In genomic region chr19:10936661-10937084, GRCh38 we compare ENCODE assay signal across 8 cellular contexts. TPM values are rescaled to one million over a fixed set of nuclear protein-coding genes. Genes with fewer than 3 reads are reported as not detected.
DNase-seq lines count a peak whose midpoint lies in the region; ATAC-seq and TF ChIP-seq lines count a peak whose summit lies in the region.

No MANE protein-coding gene starts in this region.

- no peak overlapping the region for H2AFZ ChIP-seq in HCT116 (ENCODE audit: low read depth, low read length, poor library complexity, severe bottlenecking)
- peak overlapping the region; percentile 82 for H2AFZ ChIP-seq in neural cell (ENCODE audit: low read depth, low read length)

- no peak overlapping the region for H3K4me3 Mint-ChIP-seq in CD8-positive, alpha-beta T cell
- H3K4me3 Mint-ChIP-seq in activated CD4-positive, alpha-beta T cell treated with anti-CD3 and anti-CD28 coated beads, Interleukin-2, amount 10 ng/mL, durations not matched to agents 7 days and 5 days, result no peak overlapping the region

- BruUV-seq in HCT116 (replicated peaks; lab: Mats Ljungman, UMichigan), result no TSS peak

- H3K4me1 ChIP-seq in CD8-positive, alpha-beta T cell (ENCODE audit: insufficient read depth, low read length), result no peaks in the 10 kb centered on the region
- peaks cover 18 to 40% of the 10 kb centered on the region in 2 experiments for H3K4me1 ChIP-seq in HCT116 (ENCODE audit: control insufficient read depth in 1 of 2, insufficient read depth in 2 of 2, low read length in 2 of 2)

- no peaks in the 10 kb centered on the region for H3K27me3 Mint-ChIP-seq in CD8-positive, alpha-beta T cell (ENCODE audit: low read depth)
- H3K27me3 Mint-ChIP-seq in activated CD4-positive, alpha-beta T cell treated with anti-CD3 and anti-CD28 coated beads, Interleukin-2, amount 10 ng/mL, durations not matched to agents 7 days and 5 days, result no peaks in the 10 kb centered on the region

- TF ChIP-seq RAD21 in HCT116 (IDR thresholded peaks at IDR 0.05; ENCODE audit: low read depth), result peak; percentile 85
- peak; percentile 85 for TF ChIP-seq RAD21 in neural cell (conservative IDR thresholded peaks at IDR 0.05)

- H3K9me3 Mint-ChIP-seq in CD8-positive, alpha-beta T cell, result no peaks in the 10 kb centered on the region
- H3K9me3 Mint-ChIP-seq in activated CD4-positive, alpha-beta T cell treated with anti-CD3 and anti-CD28 coated beads, Interleukin-2, amount 10 ng/mL, durations not matched to agents 7 days and 5 days, result no peaks in the 10 kb centered on the region

- DNase-seq in CD8-positive, alpha-beta T cell, result peak in 3 of 7 experiments; percentile 33 to 50 (median 36)
- peak; percentile 74 for DNase-seq in HCT116 (ENCODE audit: low read depth, low spot score)
- peak; percentile 62 for DNase-seq in NCI-H460 (ENCODE audit: extremely low read depth, low read depth)
- DNase-seq in activated CD4-positive, alpha-beta T cell treated with anti-CD3 and anti-CD28 coated beads, Interleukin-2, amount 10 ng/mL, durations not matched to agents 7 days and 5 days, result peak; percentile 52
- DNase-seq in fibroblast of the aortic adventitia (ENCODE audit: low read depth), result peak; percentile 89
- no peak for DNase-seq in posterior vena cava (ENCODE audit: low spot score)

- H3K27ac ChIP-seq in CD8-positive, alpha-beta T cell (ENCODE audit: low read depth, low read length), result no peak overlapping the region
- H3K27ac ChIP-seq in HCT116 (ENCODE audit: low read depth, low read length) (no peak overlapping the region), neural cell (ENCODE audit: low read length) (peak overlapping the region; percentile 67)

- H3K79me2 ChIP-seq in HCT116 (ENCODE audit: insufficient read depth, low read length), result peaks cover 8% of the 10 kb centered on the region; the same call in 1 of the 2 replicates
- no peaks in the 10 kb centered on the region for H3K79me2 ChIP-seq in neural cell (replicated peaks; ENCODE audit: insufficient read depth, low read length)

- intact Hi-C loops in CD8-positive, alpha-beta T cell (cut with DNase I, micrococcal nuclease), result loop anchor here in 1 of 2 experiments (2.0 kb wide), 1 partner anchor 194 kb away; no protein-coding TSS in a partner anchor
- intact Hi-C loops in HCT116 (cut with micrococcal nuclease), result loop anchor here (5.0 kb wide), 4 partner anchors 101 to 266 kb away; no protein-coding TSS in a partner anchor
- intact Hi-C loops in posterior vena cava (cut with DNase I), result no loop called here

- H3K9ac ChIP-seq in HCT116 (ENCODE audit: low read length), result no peak overlapping the region
- H3K9ac ChIP-seq in neural cell (ENCODE audit: low read length), result peak overlapping the region; percentile 59

- no peaks in the 10 kb centered on the region for H3F3A ChIP-seq in neural cell (ENCODE audit: insufficient read depth, low read length, poor library complexity, severe bottlenecking)

- H3K9me2 ChIP-seq in HCT116 (ENCODE audit: insufficient read depth) (no peaks in the 10 kb centered on the region), neural cell (ENCODE audit: insufficient read depth, low read length) (no peaks in the 10 kb centered on the region)

- H3K4me2 ChIP-seq in HCT116 (ENCODE audit: low read length), result peak overlapping the region; percentile 40
- H3K4me2 ChIP-seq in neural cell (ENCODE audit: low read length), result no peak overlapping the region

- RAD21 ChIA-PET in HCT116 (lab: Charles Lee; ENCODE audit: low non-redundant PET in 1 of 2, low total read pairs in 2 of 2, uncharacterized antibody in 2 of 2, unreplicated experiment in 2 of 2), result interaction anchor here (0.6 to 1.3 kb wide), 4 partner anchors 84 to 181 kb away, joined by 3 to 5 read pairs (median 4); no protein-coding TSS in a partner anchor

- H4K20me1 ChIP-seq in HCT116 (ENCODE audit: insufficient read depth) (no peaks in the 10 kb centered on the region), neural cell (ENCODE audit: insufficient read depth) (no peaks in the 10 kb centered on the region)

- no peaks in the 10 kb centered on the region for H3K9me3 ChIP-seq in CD8-positive, alpha-beta T cell (ENCODE audit: low read length)
- no peaks in the 10 kb centered on the region for H3K9me3 ChIP-seq in HCT116 (ENCODE audit: control insufficient read depth in 1 of 2, insufficient read depth in 1 of 2, low read depth in 1 of 2, low read length in 2 of 2)
- no peaks in the 10 kb centered on the region for H3K9me3 ChIP-seq in neural cell (ENCODE audit: low read length)

- no peak overlapping the region for H3K27ac Mint-ChIP-seq in CD8-positive, alpha-beta T cell
- H3K27ac Mint-ChIP-seq in activated CD4-positive, alpha-beta T cell treated with anti-CD3 and anti-CD28 coated beads, Interleukin-2, amount 10 ng/mL, durations not matched to agents 7 days and 5 days, result no peak overlapping the region

- H3K36me3 ChIP-seq in CD8-positive, alpha-beta T cell (ENCODE audit: insufficient read depth, low read length), result no peaks in the 10 kb centered on the region
- no peaks in the 10 kb centered on the region for H3K36me3 ChIP-seq in HCT116 (ENCODE audit: control insufficient read depth in 1 of 2, insufficient read depth in 2 of 2, low read length in 2 of 2)
- no peaks in the 10 kb centered on the region for H3K36me3 ChIP-seq in neural cell (ENCODE audit: insufficient read depth, low read length)

- peak; percentile 17 for TF ChIP-seq EP300 in neural cell (conservative IDR thresholded peaks at IDR 0.05; ENCODE audit: poor library complexity, severe bottlenecking)

- TF ChIP-seq POLR2A in HCT116 (IDR thresholded peaks at IDR 0.05; ENCODE audit: borderline replicate concordance, extremely low read depth, insufficient read depth, insufficient read length), result no peak

- CTCF ChIA-PET in CD8-positive, alpha-beta T cell (lab: Charles Lee), result interaction anchor here (0.6 to 2.8 kb wide), 23 partner anchors 9 to 1684 kb away, joined by 3 to 8 read pairs (median 4); partner anchors contain the start of genes SMARCA4, TIMM29 and YIPF2
- CTCF ChIA-PET in HCT116 (lab: Charles Lee), result interaction anchor here (0.6 to 1.5 kb wide), 20 partner anchors 9 to 291 kb away, joined by 3 to 10 read pairs (median 3); partner anchors contain the start of genes CARM1, LDLR and SMARCA4
- CTCF ChIA-PET in activated CD4-positive, alpha-beta T cell treated with anti-CD3 and anti-CD28 coated beads, Interleukin-2, amount 10 ng/mL, durations not matched to agents 7 days and 5 days (lab: Charles Lee), result interaction anchor here (0.5 to 1.4 kb wide), 23 partner anchors 9 to 1056 kb away, joined by 3 to 7 read pairs (median 4); no protein-coding TSS in a partner anchor

- H3K4me1 Mint-ChIP-seq in CD8-positive, alpha-beta T cell (ENCODE audit: low read depth), result peaks cover 8% of the 10 kb centered on the region
- H3K4me1 Mint-ChIP-seq in activated CD4-positive, alpha-beta T cell treated with anti-CD3 and anti-CD28 coated beads, Interleukin-2, amount 10 ng/mL, durations not matched to agents 7 days and 5 days, result peaks cover 14% of the 10 kb centered on the region

- peaks cover 7% of the 10 kb centered on the region for H3K36me3 Mint-ChIP-seq in CD8-positive, alpha-beta T cell
- peaks cover 3% of the 10 kb centered on the region for H3K36me3 Mint-ChIP-seq in activated CD4-positive, alpha-beta T cell treated with anti-CD3 and anti-CD28 coated beads, Interleukin-2, amount 10 ng/mL, durations not matched to agents 7 days and 5 days (ENCODE audit: low read depth)

- H3K27me3 ChIP-seq in CD8-positive, alpha-beta T cell (ENCODE audit: insufficient read depth, low read length), result no peaks in the 10 kb centered on the region
- no peaks in the 10 kb centered on the region for H3K27me3 ChIP-seq in HCT116 (ENCODE audit: insufficient read depth, low read length)
- no peaks in the 10 kb centered on the region for H3K27me3 ChIP-seq in neural cell (ENCODE audit: insufficient read depth, low read depth, low read length)

- POLR2A ChIA-PET in CD8-positive, alpha-beta T cell (lab: Charles Lee), result interaction anchor here (0.7 to 1.0 kb wide), 4 partner anchors 11 to 71 kb away, joined by 3 to 4 read pairs (median 4); no protein-coding TSS in a partner anchor
- POLR2A ChIA-PET in HCT116 (lab: Charles Lee), result interaction anchor here (0.6 to 1.0 kb wide), 3 partner anchors 12 to 1856 kb away, joined by 3 to 5 read pairs (median 3); no protein-coding TSS in a partner anchor
- POLR2A ChIA-PET in activated CD4-positive, alpha-beta T cell treated with anti-CD3 and anti-CD28 coated beads, Interleukin-2, amount 10 ng/mL, durations not matched to agents 7 days and 5 days (lab: Charles Lee), result no interaction called here

- TF ChIP-seq CTCF in CD8-positive, alpha-beta T cell (IDR thresholded peaks at IDR 0.05), result peak; percentile 60
- TF ChIP-seq CTCF in HCT116 (IDR thresholded peaks at IDR 0.05 in 2 of 3, conservative IDR thresholded peaks at IDR 0.05 in 1 of 3; ENCODE audit: borderline replicate concordance in 1 of 3, insufficient read depth in 1 of 3, low read depth in 2 of 3, low read length in 2 of 3) (peak; percentile 46 to 71 (median 53); a peak in 4 of 6 replicates), fibroblast of the aortic adventitia (IDR thresholded peaks at IDR 0.05; ENCODE audit: insufficient read depth, low read length) (peak; percentile 71), neural cell (IDR thresholded peaks at IDR 0.05; ENCODE audit: poor library complexity, severe bottlenecking) (peak; percentile 89)

- no peak overlapping the region for H3K4me3 ChIP-seq in CD8-positive, alpha-beta T cell (ENCODE audit: low read depth, low read length)
- H3K4me3 ChIP-seq in HCT116 (replicated peaks in 1 of 2; ENCODE audit: low read depth in 1 of 2, low read length in 2 of 2) (no peak overlapping the region), fibroblast of the aortic adventitia (ENCODE audit: low read depth, low read length) (peak overlapping the region; percentile 13), neural cell (ENCODE audit: low read length) (peak overlapping the region; percentile 45)

- ATAC-seq in CD8-positive, alpha-beta T cell, result peak; percentile 79
- ATAC-seq in HCT116, result peak; percentile 67
- no peak for ATAC-seq in GM19395 (IDR thresholded peaks at IDR 0.05; ENCODE audit: unreplicated experiment)

RNA-seq across cellular contexts. Expression of gene TIMM29, which starts 8.1 kb away (rescaled TPM):
- 10 to 100 TPM; 27.9 TPM for total RNA-seq in CD8-positive, alpha-beta T cell
- total RNA-seq in HCT116 (2021; ENCODE audit: unreplicated experiment) (20.3 TPM), fibroblast of the aortic adventitia (ENCODE audit: low replicate concordance) (18.4 and 41.5 TPM in 2 replicates), posterior vena cava (10 to 100 TPM in 1 of 2 donors, 1 to 10 TPM in 1; 9.4 to 11.6 TPM)
- 10.6 and 12.6 TPM in 2 replicates for polyA plus RNA-seq in HCT116 (2012)
- total RNA-seq in NCI-H460 (2014; rRNA removed; shearing (Covaris generic)), result 16.5 and 16.6 TPM in 2 replicates
- 39.8 and 40.6 TPM in 2 replicates for polyA plus RNA-seq in NCI-H460 (2014; cell fraction: nucleus; rRNA removed)
- 10 to 100 TPM; 17.5 to 22.3 TPM for total RNA-seq in activated CD4-positive, alpha-beta T cell treated with anti-CD3 and anti-CD28 coated beads, Interleukin-2, amount 10 ng/mL, durations not matched to agents 7 days and 5 days
- polyA plus RNA-seq in neural cell, result 39.4 and 52.1 TPM in 2 replicates
- 57.6 and 69.1 TPM in 2 replicates for polyA minus RNA-seq in neural cell

RNA-seq across cellular contexts. Expression of gene YIPF2, which starts 8.2 kb away (rescaled TPM):
- 10 to 100 TPM; 25.9 to 27.6 TPM for total RNA-seq in CD8-positive, alpha-beta T cell
- total RNA-seq in HCT116 (2021; ENCODE audit: unreplicated experiment), result 44.7 TPM
- 53.2 and 67.3 TPM in 2 replicates for polyA plus RNA-seq in HCT116 (2012)
- 26.6 and 28.5 TPM in 2 replicates for total RNA-seq in NCI-H460 (2014; rRNA removed; shearing (Covaris generic))
- 48.4 and 50.7 TPM in 2 replicates for polyA plus RNA-seq in NCI-H460 (2014; cell fraction: nucleus; rRNA removed)
- 10 to 100 TPM; 19.9 to 23.3 TPM for total RNA-seq in activated CD4-positive, alpha-beta T cell treated with anti-CD3 and anti-CD28 coated beads, Interleukin-2, amount 10 ng/mL, durations not matched to agents 7 days and 5 days
- 68.7 and 89.1 TPM in 2 replicates for total RNA-seq in fibroblast of the aortic adventitia (ENCODE audit: low replicate concordance)
- polyA plus RNA-seq in neural cell, result 101 and 109 TPM in 2 replicates
- 39.2 and 48.0 TPM in 2 replicates for polyA minus RNA-seq in neural cell
- 10 to 100 TPM; 36.0 to 40.0 TPM for total RNA-seq in posterior vena cava

RNA-seq across cellular contexts. Expression of gene SMARCA4, which starts 24.2 kb away (rescaled TPM):
- total RNA-seq in CD8-positive, alpha-beta T cell, result 10 to 100 TPM; 73.5 to 76.2 TPM
- 116 TPM for total RNA-seq in HCT116 (2021; ENCODE audit: unreplicated experiment)
- polyA plus RNA-seq in HCT116 (2012), result 102 and 108 TPM in 2 replicates
- 52.7 and 53.4 TPM in 2 replicates for total RNA-seq in NCI-H460 (2014; rRNA removed; shearing (Covaris generic))
- 49.6 and 62.1 TPM in 2 replicates for polyA plus RNA-seq in NCI-H460 (2014; cell fraction: nucleus; rRNA removed)
- 100 to 1,000 TPM; 111 to 115 TPM for total RNA-seq in activated CD4-positive, alpha-beta T cell treated with anti-CD3 and anti-CD28 coated beads, Interleukin-2, amount 10 ng/mL, durations not matched to agents 7 days and 5 days
- total RNA-seq in fibroblast of the aortic adventitia (ENCODE audit: low replicate concordance), result 46.5 and 63.8 TPM in 2 replicates
- 97.3 and 116 TPM in 2 replicates for polyA plus RNA-seq in neural cell
- 238 and 245 TPM in 2 replicates for polyA minus RNA-seq in neural cell
- 10 to 100 TPM; 68.2 to 68.8 TPM for total RNA-seq in posterior vena cava

Comparison
In these comparisons a context has a peak if more than half of its experiments do, and no peak if none do; other contexts are left out.
1. H3K4me3 ChIP-seq: peak in fibroblast of the aortic adventitia (single experiment) and neural cell (single experiment); none in CD8-positive, alpha-beta T cell (single experiment) and HCT116 (0 of 2).
2. Peak in every context shown above with its lines, with median percentiles within 50 percentile points of each other: CTCF ChIP-seq.